ENCODE assay signal across 2 cellular contexts in the genomic region with DNA sequence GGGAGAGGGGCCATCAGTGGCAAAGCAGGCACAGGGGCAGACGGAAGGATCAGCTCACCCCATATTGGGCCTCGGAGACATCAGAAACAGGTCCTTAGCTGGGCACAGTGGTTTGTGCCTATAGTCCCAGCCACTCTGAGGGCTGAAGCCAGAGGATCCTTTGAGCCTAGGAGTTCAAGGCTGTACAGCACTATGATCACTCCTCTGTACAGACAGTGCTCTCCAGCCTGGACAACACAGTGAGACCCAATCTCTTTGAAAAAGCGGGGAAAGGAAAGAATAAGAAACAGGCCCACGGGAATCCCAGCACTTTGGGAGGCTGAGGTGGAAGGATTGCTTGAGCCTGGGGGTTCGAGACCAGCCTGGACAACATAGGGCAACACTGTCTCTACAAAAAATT.
A peak's percentile ranks its signal among the peaks of the same experiment; 100 is the strongest.
TF ChIP-seq lines count a peak whose summit lies in the region.

No MANE protein-coding gene starts in this region.

TF ChIP-seq in HCT116, 20 proteins besides CTCF, POLR2A, EP300 and RAD21:
- no peak for TF ChIP-seq POLR2AphosphoS5 (IDR thresholded peaks at IDR 0.05; ENCODE audit: low read depth, low read length)
- TF ChIP-seq ELF1 (IDR thresholded peaks at IDR 0.05; ENCODE audit: borderline replicate concordance, low read depth), result no peak
- no peak for TF ChIP-seq FOSL1 (IDR thresholded peaks at IDR 0.05; ENCODE audit: low read depth)
- TF ChIP-seq, protein P1, sequence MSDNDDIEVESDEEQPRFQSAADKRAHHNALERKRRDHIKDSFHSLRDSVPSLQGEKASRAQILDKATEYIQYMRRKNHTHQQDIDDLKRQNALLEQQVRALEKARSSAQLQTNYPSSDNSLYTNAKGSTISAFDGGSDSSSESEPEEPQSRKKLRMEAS (IDR thresholded peaks at IDR 0.05), result no peak
TF ChIP-seq in HCT116: peak in this region for 0.

TF ChIP-seq in K562, 482 proteins besides CTCF, POLR2A, EP300 and RAD21:
- TF ChIP-seq RBM14 (IDR thresholded peaks at IDR 0.05; ENCODE audit: borderline replicate concordance, insufficient read depth, low read depth, low read length) (no peak), ZNF431 (CRISPR knock-in tag; IDR thresholded peaks at IDR 0.05) (no peak), RBBP5 (IDR thresholded peaks at IDR 0.05; ENCODE audit: borderline replicate concordance, insufficient read depth, low read length, poor library complexity, severe bottlenecking) (no peak), JUNB (CRISPR knock-in tag; conservative IDR thresholded peaks at IDR 0.05) (no peak), FOS (IDR thresholded peaks at IDR 0.05; ENCODE audit: extremely low read depth, insufficient read length) (no peak), PYGO2 (tag; IDR thresholded peaks at IDR 0.05) (no peak), ZNF121 (CRISPR knock-in tag; conservative IDR thresholded peaks at IDR 0.05) (peak; percentile 97), HCFC1 (IDR thresholded peaks at IDR 0.05; ENCODE audit: low read depth, low read length) (no peak)
